In the genomic region with DNA sequence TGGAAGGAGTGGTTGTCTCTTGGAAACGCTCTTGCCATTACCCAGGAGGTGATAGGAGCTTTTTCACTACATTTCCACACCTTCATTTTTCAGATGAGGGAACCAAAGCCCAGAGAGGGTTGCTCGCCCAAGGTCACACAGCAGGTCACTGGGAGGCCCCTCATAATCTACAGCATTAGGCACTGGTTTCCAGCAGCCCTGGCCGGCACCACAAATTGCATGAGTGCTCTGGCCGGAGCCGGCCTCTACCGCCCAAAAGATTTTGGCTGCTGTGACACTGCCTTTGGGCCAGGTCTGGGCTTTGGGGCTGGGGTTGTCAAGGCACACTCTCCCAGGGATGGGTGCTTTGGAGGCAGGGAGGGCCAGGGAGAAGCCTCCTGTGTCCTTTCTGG, we compare ENCODE assay signal across 13 cellular contexts. TPM values are rescaled to one million over a fixed set of nuclear protein-coding genes. Genes with fewer than 3 reads are reported as not detected.
A peak's percentile ranks its signal among the peaks of the same experiment; 100 is the strongest.
DNase-seq lines count a peak whose midpoint lies in the region; ATAC-seq and TF ChIP-seq lines count a peak whose summit lies in the region.
"Had no signal": no experiment of that assay in that cellular context is flagged by ENCODE, and none has a peak within 500 bp of the region (broad histone marks: within the 10 kb centered on the region; RNA-seq: fewer than 3 reads in every experiment).

No MANE protein-coding gene starts in this region.

- H3K4me3 ChIP-seq in colonic mucosa, result no peak overlapping the region
- no peak overlapping the region for H3K4me3 ChIP-seq in urinary bladder (ENCODE audit: low read depth, low read length)

- ATAC-seq in activated naive CD8-positive, alpha-beta T cell treated with anti-CD3 and anti-CD28 coated beads, Interleukin-2, amount 50 U/mL, for 24 hours, result no peak
- ATAC-seq in natural killer cell, result no peak

- peaks cover 68% of the 10 kb centered on the region for H3K4me1 Mint-ChIP-seq in activated naive CD8-positive, alpha-beta T cell (ENCODE audit: low read depth)
- H3K4me1 Mint-ChIP-seq in activated naive CD8-positive, alpha-beta T cell treated with anti-CD3 and anti-CD28 coated beads, Interleukin-2, amount 50 U/mL, for 24 hours, result peaks cover 69% of the 10 kb centered on the region
- H3K4me1 Mint-ChIP-seq in natural killer cell, result peaks cover 68 to 79% of the 10 kb centered on the region in 2 donors
- H3K4me1 Mint-ChIP-seq: activated B cell treated with CpG ODN at 0.5 μM for 24 hours had no signal

- H3K9me3 Mint-ChIP-seq in activated naive CD8-positive, alpha-beta T cell (ENCODE audit: low read depth), result no peaks in the 10 kb centered on the region
- H3K9me3 Mint-ChIP-seq in activated naive CD8-positive, alpha-beta T cell treated with anti-CD3 and anti-CD28 coated beads, Interleukin-2, amount 50 U/mL, for 24 hours, result no peaks in the 10 kb centered on the region
- no peaks in the 10 kb centered on the region for H3K9me3 Mint-ChIP-seq in natural killer cell
- H3K9me3 Mint-ChIP-seq: type B pancreatic cell had no signal

- H3K9me3 ChIP-seq in colonic mucosa, result no peaks in the 10 kb centered on the region

- H3K9ac ChIP-seq in colonic mucosa (ENCODE audit: low read depth in 2 of 2, low read length in 2 of 2), result peak overlapping the region in 1 of 2 donors; percentile 7

- DNase-seq in activated naive CD8-positive, alpha-beta T cell treated with anti-CD3 and anti-CD28 coated beads, Interleukin-2, amount 50 U/mL, for 24 hours, result no peak
- DNase-seq in colonic mucosa (peak; percentile 18), natural killer cell (no peak), T-helper 1 cell (no peak), GF-D8 (lab: John Stamatoyannopoulos, UW) (no peak), NOMO-1 (lab: John Stamatoyannopoulos, UW; ENCODE audit: unreplicated experiment in 2 of 2) (no peak)
- DNase-seq: activated B cell treated with CpG ODN at 0.5 μM for 24 hours; activated naive CD4-positive, alpha-beta T cell treated with anti-CD3 and anti-CD28 coated beads for 36 hours; NCI-H1417 had no signal

- TF ChIP-seq CTCF in colonic mucosa (IDR thresholded peaks at IDR 0.05) (no peak), natural killer cell (IDR thresholded peaks at IDR 0.05) (no peak)

- WGBS in urinary bladder, result 83% methylated on average over 6 of the region's 6 CpGs

- H3K27me3 Mint-ChIP-seq in activated naive CD8-positive, alpha-beta T cell, result no peaks in the 10 kb centered on the region
- H3K27me3 Mint-ChIP-seq in activated naive CD8-positive, alpha-beta T cell treated with anti-CD3 and anti-CD28 coated beads, Interleukin-2, amount 50 U/mL, for 24 hours, result no peaks in the 10 kb centered on the region
- no peaks in the 10 kb centered on the region for H3K27me3 Mint-ChIP-seq in natural killer cell (ENCODE audit: low read depth in 2 of 2)
- H3K27me3 Mint-ChIP-seq: type B pancreatic cell had no signal

- peaks cover 15% of the 10 kb centered on the region for H3K36me3 Mint-ChIP-seq in activated naive CD8-positive, alpha-beta T cell
- H3K36me3 Mint-ChIP-seq in activated naive CD8-positive, alpha-beta T cell treated with anti-CD3 and anti-CD28 coated beads, Interleukin-2, amount 50 U/mL, for 24 hours (ENCODE audit: low read depth), result peaks cover 49% of the 10 kb centered on the region
- no peaks in the 10 kb centered on the region for H3K36me3 Mint-ChIP-seq in natural killer cell

- H3K27ac Mint-ChIP-seq in activated naive CD8-positive, alpha-beta T cell, result no peak overlapping the region
- no peak overlapping the region for H3K27ac Mint-ChIP-seq in activated naive CD8-positive, alpha-beta T cell treated with anti-CD3 and anti-CD28 coated beads, Interleukin-2, amount 50 U/mL, for 24 hours
- H3K27ac Mint-ChIP-seq in natural killer cell, result peak overlapping the region; percentile 90 to 95
- H3K27ac Mint-ChIP-seq: activated B cell treated with CpG ODN at 0.5 μM for 24 hours had no signal

- H3K27me3 ChIP-seq in colonic mucosa, result no peaks in the 10 kb centered on the region

- intact Hi-C loops in colonic mucosa (cut with DNase I) (no loop called here), natural killer cell (cut with micrococcal nuclease) (loop anchor here (5.0 kb wide), 1 partner anchor 130 kb away; no protein-coding TSS in a partner anchor)

- H3K36me3 ChIP-seq in colonic mucosa (no peaks in the 10 kb centered on the region), urinary bladder (ENCODE audit: insufficient read depth) (no peaks in the 10 kb centered on the region)

- H3K27ac ChIP-seq in colonic mucosa, result no peak overlapping the region
- peak overlapping the region; percentile 14 for H3K27ac ChIP-seq in urinary bladder (ENCODE audit: low read depth)
- H3K27ac ChIP-seq: epithelial cell of prostate had no signal

- H3K4me1 ChIP-seq in colonic mucosa (peaks cover 31% of the 10 kb centered on the region), urinary bladder (ENCODE audit: insufficient read depth) (no peaks in the 10 kb centered on the region)

- H3K4me3 Mint-ChIP-seq in activated naive CD8-positive, alpha-beta T cell, result peak overlapping the region; percentile 35
- no peak overlapping the region for H3K4me3 Mint-ChIP-seq in activated naive CD8-positive, alpha-beta T cell treated with anti-CD3 and anti-CD28 coated beads, Interleukin-2, amount 50 U/mL, for 24 hours
- H3K4me3 Mint-ChIP-seq in natural killer cell, result peak overlapping the region; percentile 58
- H3K4me3 Mint-ChIP-seq: activated B cell treated with CpG ODN at 0.5 μM for 24 hours; activated naive CD4-positive, alpha-beta T cell treated with anti-CD3 and anti-CD28 coated beads for 36 hours had no signal

RNA-seq across cellular contexts. Expression of a gene that starts 15.4 kb away (rescaled TPM):
- 100 to 1,000 TPM in 1 of 2 donors, 10 to 100 TPM in 1; 69.6 to 120 TPM for total RNA-seq in colonic mucosa
- total RNA-seq in natural killer cell, result 100 to 1,000 TPM; 106 to 175 (median 153) TPM
- 83.2 TPM for total RNA-seq in urinary bladder
- 62.1 TPM for polyA plus RNA-seq in urinary bladder

RNA-seq across cellular contexts. Expression of a gene that starts 41.3 kb away (rescaled TPM):
- total RNA-seq in colonic mucosa (not detected), natural killer cell (not detected), urinary bladder (0.37 TPM)
- not detected for polyA plus RNA-seq in urinary bladder
- total RNA-seq: activated B cell treated with CpG ODN at 0.5 μM for 24 hours; activated naive CD4-positive, alpha-beta T cell treated with anti-CD3 and anti-CD28 coated beads for 36 hours had no signal

Comparison
In these comparisons a context has a peak if more than half of its experiments do, and no peak if none do; other contexts are left out.
1. H3K27ac Mint-ChIP-seq: peak in natural killer cell (2 of 2); none in activated naive CD8-positive, alpha-beta T cell (single experiment) and activated naive CD8-positive, alpha-beta T cell treated with anti-CD3 and anti-CD28 coated beads, Interleukin-2, amount 50 U/mL, for 24 hours (single experiment).